8 cellular contexts compared by ENCODE assay signal in the genomic region with DNA sequence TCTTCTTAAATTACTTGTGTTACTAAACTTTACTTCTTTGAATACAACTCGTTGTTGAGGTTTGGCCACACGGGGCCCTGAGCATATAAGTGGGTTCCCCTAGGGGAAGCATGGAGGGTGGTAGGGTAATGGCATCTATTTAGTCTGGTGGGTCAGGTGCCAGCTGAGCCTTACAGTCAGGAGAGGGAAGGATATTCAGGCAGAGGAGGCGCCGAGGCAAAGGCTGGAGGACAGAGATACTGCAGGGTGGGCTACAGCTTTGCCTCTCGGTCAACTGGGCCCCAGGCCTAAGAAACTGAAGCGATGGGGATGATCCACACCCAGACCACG. TPM values are rescaled to one million over a fixed set of nuclear protein-coding genes. Genes with fewer than 3 reads are reported as not detected.
DNase-seq lines count a peak whose midpoint lies in the region; ATAC-seq and TF ChIP-seq lines count a peak whose summit lies in the region.

No MANE protein-coding gene starts in this region.

- H3K27ac Mint-ChIP-seq in stimulated activated naive CD8-positive, alpha-beta T cell treated with anti-CD3 and anti-CD28 coated beads, Interleukin-15, Interleukin-2, amounts not matched to agents 100 ng/mL and 50 ng/mL, for 24 hours, result peak overlapping the region; percentile 85
- peak overlapping the region; percentile 87 to 91 for H3K27ac Mint-ChIP-seq in natural killer cell treated with Interleukin-12 subunit alpha and Interleukin-12 subunit beta and Interleukin-15 and Interleukin-18, amount 100 ng/mL, for 72 hours

- ATAC-seq in stimulated activated naive CD8-positive, alpha-beta T cell treated with anti-CD3 and anti-CD28 coated beads, Interleukin-15, Interleukin-2, amounts not matched to agents 100 U/mL and 50 U/mL, for 24 hours, result no peak
- peak; percentile 31 to 41 for ATAC-seq in natural killer cell treated with Interleukin-12 subunit alpha and Interleukin-12 subunit beta and Interleukin-15 and Interleukin-18, amount 100 ng/mL, for 72 hours
- ATAC-seq in HG02973 (IDR thresholded peaks at IDR 0.05; ENCODE audit: unreplicated experiment), result no peak

- H3K27ac ChIP-seq in dorsolateral prefrontal cortex (peak overlapping the region in 57 of 59 donors; percentile 38 to 97 (median 80)), adrenal gland (peak overlapping the region in 2 of 5 donors; percentile 79 to 83)

- peaks cover 30% of the 10 kb centered on the region for H3K4me1 Mint-ChIP-seq in stimulated activated naive CD8-positive, alpha-beta T cell treated with anti-CD3 and anti-CD28 coated beads, Interleukin-15, Interleukin-2, amounts not matched to agents 100 ng/mL and 50 ng/mL, for 24 hours (ENCODE audit: low read depth)
- peaks cover 23 to 24% of the 10 kb centered on the region in 2 donors for H3K4me1 Mint-ChIP-seq in natural killer cell treated with Interleukin-12 subunit alpha and Interleukin-12 subunit beta and Interleukin-15 and Interleukin-18, amount 100 ng/mL, for 72 hours (ENCODE audit: low read depth in 2 of 2)

- H3K4me3 ChIP-seq in LNCaP clone FGC (ENCODE audit: low read depth, low read length) (peak overlapping the region; percentile 90), dorsolateral prefrontal cortex (peak overlapping the region; percentile 66 to 99 (median 92)), adrenal gland (peak overlapping the region in 1 of 4 donors; percentile 89)

- H3K9me3 Mint-ChIP-seq in stimulated activated naive CD8-positive, alpha-beta T cell treated with anti-CD3 and anti-CD28 coated beads, Interleukin-15, Interleukin-2, amounts not matched to agents 100 ng/mL and 50 ng/mL, for 24 hours, result no peaks in the 10 kb centered on the region
- no peaks in the 10 kb centered on the region for H3K9me3 Mint-ChIP-seq in natural killer cell treated with Interleukin-12 subunit alpha and Interleukin-12 subunit beta and Interleukin-15 and Interleukin-18, amount 100 ng/mL, for 72 hours

- H3K27me3 ChIP-seq in dorsolateral prefrontal cortex, result no peaks in the 10 kb centered on the region
- no peaks in the 10 kb centered on the region for H3K27me3 ChIP-seq in adrenal gland

- H3K36me3 ChIP-seq in adrenal gland (replicated peaks in 1 of 2), result peaks cover 0 to 18% of the 10 kb centered on the region in 2 donors

- H3K27me3 Mint-ChIP-seq in stimulated activated naive CD8-positive, alpha-beta T cell treated with anti-CD3 and anti-CD28 coated beads, Interleukin-15, Interleukin-2, amounts not matched to agents 100 ng/mL and 50 ng/mL, for 24 hours, result no peaks in the 10 kb centered on the region
- H3K27me3 Mint-ChIP-seq in natural killer cell treated with Interleukin-12 subunit alpha and Interleukin-12 subunit beta and Interleukin-15 and Interleukin-18, amount 100 ng/mL, for 72 hours, result peaks cover 0 to under 1% of the 10 kb centered on the region in 2 donors

- no peaks in the 10 kb centered on the region for H3K9me3 ChIP-seq in adrenal gland (replicated peaks in 1 of 3)

- no peak for DNase-seq in stimulated activated naive CD8-positive, alpha-beta T cell treated with anti-CD3 and anti-CD28 coated beads, Interleukin-15, Interleukin-2, amounts not matched to agents 100 U/mL and 50 U/mL, for 24 hours
- no peak for DNase-seq in LNCaP clone FGC (ENCODE audit: low read depth)
- peak in 1 of 10 donors; percentile 29 for DNase-seq in dorsolateral prefrontal cortex
- DNase-seq in natural killer cell treated with Interleukin-12 subunit alpha and Interleukin-12 subunit beta and Interleukin-15 and Interleukin-18, amount 100 ng/mL, for 72 hours (ENCODE audit: low spot score), result no peak
- no peak for DNase-seq in adrenal gland
- DNase-seq in NCI-H1436 (lab: John Stamatoyannopoulos, UW), result no peak

- H3K36me3 Mint-ChIP-seq in stimulated activated naive CD8-positive, alpha-beta T cell treated with anti-CD3 and anti-CD28 coated beads, Interleukin-15, Interleukin-2, amounts not matched to agents 100 ng/mL and 50 ng/mL, for 24 hours (ENCODE audit: low read depth), result peaks cover 9% of the 10 kb centered on the region
- H3K36me3 Mint-ChIP-seq in natural killer cell treated with Interleukin-12 subunit alpha and Interleukin-12 subunit beta and Interleukin-15 and Interleukin-18, amount 100 ng/mL, for 72 hours, result no peaks in the 10 kb centered on the region

- TF ChIP-seq CTCF in LNCaP clone FGC (IDR thresholded peaks at IDR 0.05; ENCODE audit: control insufficient read depth, extremely low read depth, insufficient read depth) (no peak), dorsolateral prefrontal cortex (IDR thresholded peaks at IDR 0.05 in 54 of 56, conservative IDR thresholded peaks at IDR 0.05 in 2 of 56; ENCODE audit: low read depth in 1 of 56, partially characterized antibody in 56 of 56) (no peak), adrenal gland (IDR thresholded peaks at IDR 0.05) (no peak)

- 32 to 52% (median 38%) methylated on average over 5 to 7 of the region's 7 CpGs for WGBS in adrenal gland, 4 donors

- intact Hi-C loops in dorsolateral prefrontal cortex (cut with DNase I) (loop anchor here in 1 of 2 donors (5.0 kb wide), 2 partner anchors 62 to 73 kb away; partner anchors contain the start of gene SZRD1), adrenal gland (cut with DNase I) (no loop called here)

- TF ChIP-seq POLR2A in adrenal gland (IDR thresholded peaks at IDR 0.05), result no peak

- peaks cover 0 to 38% of the 10 kb centered on the region in 2 donors for H3K4me1 ChIP-seq in adrenal gland (replicated peaks in 1 of 2)

- peak overlapping the region; percentile 92 for H3K4me3 Mint-ChIP-seq in stimulated activated naive CD8-positive, alpha-beta T cell treated with anti-CD3 and anti-CD28 coated beads, Interleukin-15, Interleukin-2, amounts not matched to agents 100 ng/mL and 50 ng/mL, for 24 hours
- peak overlapping the region; percentile 95 for H3K4me3 Mint-ChIP-seq in natural killer cell treated with Interleukin-12 subunit alpha and Interleukin-12 subunit beta and Interleukin-15 and Interleukin-18, amount 100 ng/mL, for 72 hours

RNA-seq across cellular contexts. Expression of gene NECAP2, which starts 0.4 kb away (rescaled TPM):
- total RNA-seq in dorsolateral prefrontal cortex (10 to 100 TPM; 14.6 to 37.1 (median 23.5) TPM), adrenal gland (10 to 100 TPM; 51.6 to 93.0 (median 63.9) TPM)
- total RNA-seq in natural killer cell treated with Interleukin-12 subunit alpha and Interleukin-12 subunit beta and Interleukin-15 and Interleukin-18, amount 100 ng/mL, for 72 hours, result 10 to 100 TPM; 72.0 to 95.4 TPM
- 10 to 100 TPM; 36.4 to 49.4 (median 37.5) TPM for polyA plus RNA-seq in adrenal gland

RNA-seq across cellular contexts. Expression of gene SPATA21, which starts 2.9 kb away (rescaled TPM):
- total RNA-seq in dorsolateral prefrontal cortex, result 1 to 10 TPM in 3 of 120 experiments, under 1 TPM in 36, not detected in 81; 0.13 to 1.3 (median 0.56) TPM
- not detected for total RNA-seq in natural killer cell treated with Interleukin-12 subunit alpha and Interleukin-12 subunit beta and Interleukin-15 and Interleukin-18, amount 100 ng/mL, for 72 hours
- total RNA-seq in adrenal gland, result not detected
- under 1 TPM; 0.13 to 0.16 (median 0.16) TPM for polyA plus RNA-seq in adrenal gland

Comparison
In these comparisons a context has a peak if more than half of its experiments do, and no peak if none do; other contexts are left out.
1. ATAC-seq: peak in natural killer cell treated with Interleukin-12 subunit alpha and Interleukin-12 subunit beta and Interleukin-15 and Interleukin-18, amount 100 ng/mL, for 72 hours (2 of 2); none in stimulated activated naive CD8-positive, alpha-beta T cell treated with anti-CD3 and anti-CD28 coated beads, Interleukin-15, Interleukin-2, amounts not matched to agents 100 U/mL and 50 U/mL, for 24 hours (single experiment) and HG02973 (single experiment).